In the genomic region with DNA sequence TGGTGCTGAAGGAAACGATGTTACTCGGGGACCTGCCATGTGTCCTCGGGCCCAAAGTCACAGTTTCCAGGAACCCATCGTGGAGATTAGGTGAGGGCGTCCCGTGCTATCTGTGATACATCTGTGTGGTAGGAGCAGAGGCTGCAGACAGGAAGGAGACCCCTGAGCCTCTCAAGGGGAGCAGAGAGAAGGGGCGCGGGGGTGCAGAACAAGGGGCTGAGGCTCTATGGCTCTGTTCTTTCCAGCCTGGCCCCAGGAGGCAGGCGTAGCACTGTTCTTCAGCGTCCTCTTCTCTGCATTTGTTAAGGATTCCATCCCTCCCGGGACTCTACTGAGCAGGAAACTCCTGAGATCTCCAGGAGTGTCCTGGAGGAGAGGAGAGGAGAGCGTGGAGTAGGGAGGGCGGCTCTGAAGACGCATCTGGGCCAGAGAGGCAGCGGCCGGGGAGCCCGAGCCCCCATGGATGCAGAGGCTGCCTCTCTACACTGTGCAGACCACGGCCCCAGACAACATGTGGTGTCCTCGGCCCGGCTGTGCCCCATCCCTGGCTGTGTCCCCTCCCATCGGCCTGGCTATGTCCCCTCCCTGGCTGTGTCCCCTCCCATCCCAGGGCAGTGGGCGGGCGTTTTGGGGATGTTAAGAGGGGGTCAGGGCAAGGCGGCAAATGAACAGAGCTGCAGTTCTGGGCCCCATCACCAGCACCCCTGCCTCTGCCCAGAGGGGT, we compare ENCODE assay signal across 13 cellular contexts.
"Had no signal": no experiment of that assay in that cellular context is flagged by ENCODE, and none has a peak within 500 bp of the region (broad histone marks: within the 10 kb centered on the region; RNA-seq: fewer than 3 reads in every experiment).

No MANE protein-coding gene starts in this region.

- H3K27me3 ChIP-seq: tibial artery had no signal

- H3K9me3 Mint-ChIP-seq: activated naive CD4-positive, alpha-beta T cell treated with anti-CD3 and anti-CD28 coated beads, Interleukin-2, amount 10 ng/mL, durations not matched to agents 7 days and 5 days; activated T-helper 2 cell treated with anti-CD3 and anti-CD28 coated beads, Interferon-gamma antibody, Interleukin-2, Interleukin-4, amounts not matched to agents 10 μg/mL and 5 μg/mL and 100 μg/mL, durations not matched to agents 14 hours and 24 hours and 36 hours had no signal

- H3K4me1 Mint-ChIP-seq: activated naive CD4-positive, alpha-beta T cell treated with anti-CD3 and anti-CD28 coated beads, Interleukin-2, amount 10 ng/mL, durations not matched to agents 7 days and 5 days had no signal

- ATAC-seq: esophagus mucosa, SK-N-SH treated with all-trans-retinoic acid at 6 μM for 48 hours had no signal

- H3K4me1 ChIP-seq: psoas muscle, tibial artery had no signal

- H3K27ac Mint-ChIP-seq: activated naive CD4-positive, alpha-beta T cell treated with anti-CD3 and anti-CD28 coated beads, Interleukin-2, amount 10 ng/mL, durations not matched to agents 7 days and 5 days; activated T-helper 2 cell treated with anti-CD3 and anti-CD28 coated beads, Interferon-gamma antibody, Interleukin-2, Interleukin-4, amounts not matched to agents 10 μg/mL and 5 μg/mL and 100 μg/mL, durations not matched to agents 14 hours and 24 hours and 36 hours had no signal

- DNase-seq: activated CD4-positive, alpha-beta T cell treated with anti-CD3 and anti-CD28 coated beads for 1 hour; activated CD4-positive, alpha-beta T cell treated with anti-CD3 and anti-CD28 coated beads, Interleukin-2, amount 50 U/mL, for 4 hours; activated naive CD4-positive, alpha-beta T cell treated with anti-CD3 and anti-CD28 coated beads, Interleukin-2, amount 10 ng/mL, durations not matched to agents 7 days and 5 days; activated T-cell treated with anti-CD3 and anti-CD28 coated beads, Interleukin-2, amount 50 U/mL, for 1 hour; psoas muscle; stimulated activated CD4-positive, alpha-beta T cell treated with anti-CD3 and anti-CD28 coated beads, Interleukin-1b, Interleukin-23, amount 100 ng/mL, for 48 hours; T-helper 1 cell had no signal

- H3K4me3 Mint-ChIP-seq: activated naive CD4-positive, alpha-beta T cell treated with anti-CD3 and anti-CD28 coated beads, Interleukin-2, amount 10 ng/mL, durations not matched to agents 7 days and 5 days had no signal

- H3K9me3 ChIP-seq: psoas muscle, tibial artery had no signal

- H3K27me3 Mint-ChIP-seq: activated naive CD4-positive, alpha-beta T cell treated with anti-CD3 and anti-CD28 coated beads, Interleukin-2, amount 10 ng/mL, durations not matched to agents 7 days and 5 days had no signal

- FAIRE-seq: colon, keratinocyte had no signal

- H3K27ac ChIP-seq: psoas muscle, tibial artery had no signal

- H3K4me3 ChIP-seq: psoas muscle, tibial artery had no signal
